ENCODE assay signal across 25 cellular contexts in the genomic region with DNA sequence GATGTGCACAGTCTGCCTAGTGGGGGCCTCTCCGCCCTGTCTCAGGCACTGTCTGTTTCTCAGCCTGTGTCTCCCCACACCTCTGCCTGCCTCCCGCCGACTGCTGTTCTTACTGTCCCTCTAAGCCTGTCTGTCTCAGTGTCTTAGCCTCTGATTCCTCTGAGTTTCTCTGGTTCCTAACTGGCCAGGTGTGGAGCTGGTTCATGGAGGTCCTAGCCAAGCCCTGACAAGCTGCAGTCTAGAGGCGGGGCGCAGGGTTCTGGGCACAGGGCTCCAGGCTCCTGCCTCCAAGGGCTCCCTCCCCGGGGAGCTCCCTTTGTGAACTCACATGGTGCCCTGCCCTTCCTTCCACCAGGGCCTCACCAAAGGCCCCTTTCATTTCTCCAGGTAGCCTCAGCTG. TPM values are rescaled to one million over a fixed set of nuclear protein-coding genes. Genes with fewer than 3 reads are reported as not detected.
"Had no signal": no experiment of that assay in that cellular context is flagged by ENCODE, and none has a peak within 500 bp of the region (broad histone marks: within the 10 kb centered on the region; RNA-seq: fewer than 3 reads in every experiment).

No MANE protein-coding gene starts in this region.

- H3K36me3 ChIP-seq: esophagus muscularis mucosa, gastroesophageal sphincter, heart left ventricle, left ventricle myocardium inferior, neutrophil, pancreas, transverse colon, vagina had no signal

- H3K4me3 Mint-ChIP-seq: brain; dendritic cell treated with granulocyte-macrophage colony-stimulating factor and Interleukin-4, amounts not matched to agents 40 ng/mL and 50 ng/mL, for 4 days; nephron; stimulated activated naive B cell treated with anti-CD40 and anti-IgM and Interleukin-4, amounts not matched to agents 10 μg/mL and 1 μg/mL and 100 μg/mL, for 72 hours had no signal

- DNase-seq: activated gamma-delta T cell treated with Interleukin-2 at 50 U/mL for 16 hours; activated T-cell treated with anti-CD3 and anti-CD28 coated beads, Interleukin-2, amount 50 U/mL, for 1 hour; aorta; caudate nucleus; effector CD4-positive, alpha-beta T cell; heart left ventricle; left ventricle myocardium inferior; pancreas; psoas muscle; right cardiac atrium; stimulated activated CD4-positive, alpha-beta T cell treated with anti-CD3 and anti-CD28 coated beads, Interleukin-15, amount 100 ng/mL, for 24 hours; stimulated activated naive B cell treated with anti-CD40 and anti-IgM and Interleukin-4, amounts not matched to agents 10 μg/mL and 1 μg/mL and 100 μg/mL, for 72 hours; T-helper 1 cell; transverse colon had no signal

- H3K4me1 ChIP-seq: gastroesophageal sphincter, psoas muscle, vagina had no signal

- H3K27ac ChIP-seq: esophagus muscularis mucosa, gastroesophageal sphincter, heart left ventricle, left ventricle myocardium inferior, neutrophil, pancreas, psoas muscle, transverse colon, vagina had no signal

- H3K36me3 Mint-ChIP-seq: activated naive CD4-positive, alpha-beta T cell treated with anti-CD3 and anti-CD28 coated beads, Interleukin-2, amount 50 U/mL, for 72 hours; brain had no signal

- H3K4me3 ChIP-seq: esophagus muscularis mucosa, gastroesophageal sphincter, heart left ventricle, left ventricle myocardium inferior, pancreas, psoas muscle, skin epidermis, transverse colon, vagina had no signal

- H3K4me1 Mint-ChIP-seq: brain, nephron had no signal

- H3K9me3 Mint-ChIP-seq: activated naive CD4-positive, alpha-beta T cell treated with anti-CD3 and anti-CD28 coated beads, Interleukin-2, amount 50 U/mL, for 72 hours; dendritic cell treated with granulocyte-macrophage colony-stimulating factor and Interleukin-4, amounts not matched to agents 40 ng/mL and 50 ng/mL, for 4 days; nephron; stimulated activated naive B cell treated with anti-CD40 and anti-IgM and Interleukin-4, amounts not matched to agents 10 μg/mL and 1 μg/mL and 100 μg/mL, for 72 hours had no signal

- H3K27ac Mint-ChIP-seq: brain; dendritic cell treated with granulocyte-macrophage colony-stimulating factor and Interleukin-4, amounts not matched to agents 40 ng/mL and 50 ng/mL, for 4 days; nephron; stimulated activated naive B cell treated with anti-CD40 and anti-IgM and Interleukin-4, amounts not matched to agents 10 μg/mL and 1 μg/mL and 100 μg/mL, for 72 hours had no signal

- H3K9me3 ChIP-seq: esophagus muscularis mucosa, gastroesophageal sphincter, heart left ventricle, left ventricle myocardium inferior, neutrophil, pancreas, psoas muscle, transverse colon, vagina had no signal

- H3K27me3 ChIP-seq: pancreas, vagina had no signal

- H3K27me3 Mint-ChIP-seq: stimulated activated naive B cell treated with anti-CD40 and anti-IgM and Interleukin-4, amounts not matched to agents 10 μg/mL and 1 μg/mL and 100 μg/mL, for 72 hours had no signal

- ATAC-seq: activated naive CD4-positive, alpha-beta T cell treated with anti-CD3 and anti-CD28 coated beads, Interleukin-2, amount 50 U/mL, for 72 hours; gastroesophageal sphincter; pancreas; psoas muscle; stimulated activated naive B cell treated with anti-CD40 and anti-IgM and Interleukin-4, amounts not matched to agents 10 μg/mL and 1 μg/mL and 100 μg/mL, for 72 hours had no signal

RNA-seq across cellular contexts. Expression of a gene that starts 42.2 kb away (rescaled TPM):
- total RNA-seq: activated naive CD4-positive, alpha-beta T cell treated with anti-CD3 and anti-CD28 coated beads, Interleukin-2, amount 50 U/mL, for 72 hours; left ventricle myocardium inferior; mononuclear cell; myocyte; right cardiac atrium; transverse colon had no signal
- polyA plus RNA-seq: aorta, right cardiac atrium had no signal
